Comparison of ENCODE assay signal across 23 cellular contexts in the genomic region with DNA sequence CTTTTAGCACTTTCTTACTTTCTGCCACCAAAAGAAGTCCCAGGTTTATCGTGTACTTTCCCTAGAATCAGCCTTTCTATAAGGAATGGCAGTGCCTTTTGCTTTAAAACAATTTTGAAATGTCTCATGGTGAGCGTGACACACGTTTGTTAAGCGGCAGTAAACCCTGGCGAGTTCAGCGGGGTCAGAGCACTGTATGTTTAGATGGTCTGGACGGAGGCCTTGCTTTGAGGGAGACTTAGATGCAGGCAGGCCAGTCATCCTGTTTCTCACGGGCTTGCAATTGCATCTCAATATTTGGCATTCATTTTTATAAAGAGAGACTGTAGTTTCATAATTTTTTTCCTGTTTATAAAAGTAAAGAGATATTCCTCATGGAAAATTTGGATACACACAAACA.
"Had no signal": no experiment of that assay in that cellular context is flagged by ENCODE, and none has a peak within 500 bp of the region (broad histone marks: within the 10 kb centered on the region; RNA-seq: fewer than 3 reads in every experiment).

No MANE protein-coding gene starts in this region.

- H3K27me3 Mint-ChIP-seq: type B pancreatic cell had no signal

- H2AFZ ChIP-seq: hepatocyte had no signal

- H3K36me3 Mint-ChIP-seq: memory B cell; naive thymus-derived CD8-positive, alpha-beta T cell; stimulated activated effector memory CD8-positive, alpha-beta T cell treated with anti-CD3 and anti-CD28 coated beads, Interleukin-12 subunit alpha, Interleukin-12 subunit beta, amount 100 ng/mL, for 72 hours had no signal

- H3K4me3 Mint-ChIP-seq: memory B cell; naive thymus-derived CD8-positive, alpha-beta T cell; stimulated activated effector memory CD8-positive, alpha-beta T cell treated with anti-CD3 and anti-CD28 coated beads, Interleukin-12 subunit alpha, Interleukin-12 subunit beta, amount 100 ng/mL, for 72 hours; stimulated activated naive CD8-positive, alpha-beta T cell treated with anti-CD3 and anti-CD28 coated beads, Interleukin-15, Interleukin-2, amounts not matched to agents 100 ng/mL and 50 ng/mL, for 24 hours; type B pancreatic cell had no signal

- H3K9me3 Mint-ChIP-seq: memory B cell; stimulated activated effector memory CD8-positive, alpha-beta T cell treated with anti-CD3 and anti-CD28 coated beads, Interleukin-12 subunit alpha, Interleukin-12 subunit beta, amount 100 ng/mL, for 72 hours; stimulated activated naive CD8-positive, alpha-beta T cell treated with anti-CD3 and anti-CD28 coated beads, Interleukin-15, Interleukin-2, amounts not matched to agents 100 ng/mL and 50 ng/mL, for 24 hours; type B pancreatic cell had no signal

- ATAC-seq: naive thymus-derived CD8-positive, alpha-beta T cell; pancreas; right cardiac atrium; stimulated activated effector memory CD8-positive, alpha-beta T cell treated with anti-CD3 and anti-CD28 coated beads, Interleukin-12 subunit alpha, Interleukin-12 subunit beta, amount 100 ng/mL, for 72 hours had no signal

- H3K9me3 ChIP-seq: pancreas, prostate gland, sigmoid colon, suprapubic skin, thoracic aorta, tibial artery, uterus had no signal

- DNase-seq: islet precursor cell; left ventricle myocardium inferior; naive thymus-derived CD8-positive, alpha-beta T cell; nucleus accumbens; pancreas; posterior cingulate gyrus; retina; right cardiac atrium; sigmoid colon; small intestine; spleen; stimulated activated CD4-positive, alpha-beta T cell treated with anti-CD3 and anti-CD28 coated beads, Interleukin-4, amount 100 ng/mL, for 24 hours; stimulated activated naive CD4-positive, alpha-beta T cell; tibial artery; uterus had no signal

- H3K36me3 ChIP-seq: pancreas, sigmoid colon, thoracic aorta, tibial artery, uterus had no signal

- H3K27me3 ChIP-seq: hepatocyte, pancreas, sigmoid colon, spleen, suprapubic skin, tibial artery, uterus had no signal

- H3K27ac ChIP-seq: hepatocyte, left ventricle myocardium inferior, pancreas, prostate gland, sigmoid colon, spleen, suprapubic skin, thoracic aorta, tibial artery, uterus had no signal

- H3K4me1 Mint-ChIP-seq: memory B cell; naive thymus-derived CD8-positive, alpha-beta T cell; stimulated activated effector memory CD8-positive, alpha-beta T cell treated with anti-CD3 and anti-CD28 coated beads, Interleukin-12 subunit alpha, Interleukin-12 subunit beta, amount 100 ng/mL, for 72 hours had no signal

- H3K27ac Mint-ChIP-seq: memory B cell; stimulated activated effector memory CD8-positive, alpha-beta T cell treated with anti-CD3 and anti-CD28 coated beads, Interleukin-12 subunit alpha, Interleukin-12 subunit beta, amount 100 ng/mL, for 72 hours; stimulated activated naive CD8-positive, alpha-beta T cell treated with anti-CD3 and anti-CD28 coated beads, Interleukin-15, Interleukin-2, amounts not matched to agents 100 ng/mL and 50 ng/mL, for 24 hours; type B pancreatic cell had no signal

- H3K4me1 ChIP-seq: pancreas, prostate gland, sigmoid colon, spleen, suprapubic skin, tibial artery, uterus had no signal

- H3K4me3 ChIP-seq: hepatocyte, left ventricle myocardium inferior, pancreas, prostate gland, sigmoid colon, spleen, suprapubic skin, thoracic aorta, tibial artery, uterus had no signal

- H3K4me2 ChIP-seq: hepatocyte had no signal
